Comparison of ENCODE assay signal across 25 cellular contexts in the genomic region with DNA sequence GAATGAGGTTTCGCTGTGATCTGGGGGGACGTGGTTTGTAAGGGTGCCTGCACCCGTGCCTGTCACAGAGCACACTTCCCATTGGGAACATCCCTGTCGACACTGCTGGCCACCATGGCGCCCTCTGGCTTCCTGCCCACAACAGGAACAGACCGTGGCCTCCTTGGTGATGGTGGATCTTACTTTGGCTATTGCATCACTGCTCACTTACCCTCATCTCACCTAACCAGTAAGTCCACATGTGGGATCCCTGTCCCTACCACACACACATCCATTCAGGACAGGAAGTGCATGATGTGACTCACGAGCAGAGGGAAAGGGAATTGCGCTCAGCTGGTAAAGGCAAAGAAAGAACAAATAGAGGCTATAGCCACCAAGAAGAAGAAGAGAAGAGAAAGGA. TPM values are rescaled to one million over a fixed set of nuclear protein-coding genes. Genes with fewer than 3 reads are reported as not detected.
A peak's percentile ranks its signal among the peaks of the same experiment; 100 is the strongest.
DNase-seq lines count a peak whose midpoint lies in the region; ATAC-seq and TF ChIP-seq lines count a peak whose summit lies in the region.
"Had no signal": no experiment of that assay in that cellular context is flagged by ENCODE, and none has a peak within 500 bp of the region (broad histone marks: within the 10 kb centered on the region; RNA-seq: fewer than 3 reads in every experiment).

No MANE protein-coding gene starts in this region.

- H3K36me3 ChIP-seq in endodermal cell (ENCODE audit: control insufficient read depth, insufficient read depth, low read length) (no peaks in the 10 kb centered on the region), gastrocnemius medialis (no peaks in the 10 kb centered on the region)
- H3K36me3 ChIP-seq: thyroid gland had no signal

- in situ Hi-C loops in gastrocnemius medialis (cut with MboI; ENCODE audit: low sequenced_read_pairs in 4 of 4) = loop anchor here in 1 of 4 donors (10.0 to 25.0 kb wide), 2 partner anchors 60 to 227 kb away; a partner anchor contains a TSS

- H3K27me3 Mint-ChIP-seq in endodermal cell (ENCODE audit: insufficient read depth) = peaks cover 15% of the 10 kb centered on the region

- TF ChIP-seq POLR2A in gastrocnemius medialis (IDR thresholded peaks at IDR 0.05) = no peak

- TF ChIP-seq CTCF in endodermal cell (conservative IDR thresholded peaks at IDR 0.05) (peak; percentile 46), gastrocnemius medialis (IDR thresholded peaks at IDR 0.05 in 4 of 5, conservative IDR thresholded peaks at IDR 0.05 in 1 of 5) (no peak)

- 95 to 97% methylated on average over 6 to 8 of the region's 8 CpGs for WGBS in endodermal cell (ENCODE audit: insufficient coverage in 1 of 2, insufficient read length in 1 of 2), 2 experiments

- H3K4me3 Mint-ChIP-seq in endodermal cell = no peak overlapping the region
- H3K4me3 Mint-ChIP-seq: activated CD8-positive, alpha-beta T cell treated with anti-CD3 and anti-CD28 coated beads for 36 hours; activated naive CD4-positive, alpha-beta T cell treated with anti-CD3 and anti-CD28 coated beads for 36 hours; neural crest cell; T-helper 2 cell treated with Interferon-gamma antibody and Interleukin-4, amounts not matched to agents 5 μg/mL and 100 μg/mL, for 36 hours had no signal

- H3K27ac ChIP-seq in endodermal cell (ENCODE audit: low read depth, low read length) (no peak overlapping the region), gastrocnemius medialis (no peak overlapping the region)
- H3K27ac ChIP-seq: psoas muscle, skin epidermis, thyroid gland had no signal

- intact Hi-C loops in gastrocnemius medialis (cut with DNase I; ENCODE audit: low total_unique reads) = loop anchor here (5.0 kb wide), 1 partner anchor 232 kb away; a partner anchor contains a TSS

- DNase-seq in EH (ENCODE audit: low read depth) (peak; percentile 11), LHCN-M2 (ENCODE audit: low read depth) (peak; percentile 36), endodermal cell (no peak), myocyte (ENCODE audit: low read depth) (peak; percentile 32), gastrocnemius medialis (no peak), SW 1271 (lab: John Stamatoyannopoulos, UW) (no peak), foreskin melanocyte (no peak), NCI-H446 (lab: John Stamatoyannopoulos, UW) (no peak)
- DNase-seq: activated CD8-positive, alpha-beta T cell treated with anti-CD3 and anti-CD28 coated beads for 36 hours; activated naive CD4-positive, alpha-beta T cell treated with anti-CD3 and anti-CD28 coated beads for 36 hours; anterior cingulate cortex; DMS79 treated with DMSO at 0.1 percent for 48 hours; erythroblast; KBM-7; NCI-H187; NCI-H226; psoas muscle; SK-N-SH; stimulated activated CD4-positive, alpha-beta T cell treated with anti-CD3 and anti-CD28 coated beads, Interleukin-2, amount 100 ng/mL, for 24 hours; stimulated activated naive CD8-positive, alpha-beta T cell treated with anti-CD3 and anti-CD28 coated beads, Interleukin-15, Interleukin-2, amounts not matched to agents 100 U/mL and 50 U/mL, for 24 hours; thyroid gland had no signal

- no peak overlapping the region for H3K4me3 ChIP-seq in endodermal cell (ENCODE audit: low read length)
- H3K4me3 ChIP-seq in gastrocnemius medialis = no peak overlapping the region
- H3K4me3 ChIP-seq: psoas muscle, skin epidermis, thyroid gland had no signal

- ATAC-seq in gastrocnemius medialis = no peak
- ATAC-seq: activated CD8-positive, alpha-beta T cell treated with anti-CD3 and anti-CD28 coated beads for 36 hours; left lobe of liver; psoas muscle; stimulated activated naive CD8-positive, alpha-beta T cell treated with anti-CD3 and anti-CD28 coated beads, Interleukin-15, Interleukin-2, amounts not matched to agents 100 U/mL and 50 U/mL, for 24 hours had no signal

- H3K4me1 Mint-ChIP-seq in endodermal cell = peaks cover 5% of the 10 kb centered on the region

- H3K36me3 Mint-ChIP-seq in endodermal cell (ENCODE audit: low read depth) = no peaks in the 10 kb centered on the region

- H3K4me1 ChIP-seq in endodermal cell (ENCODE audit: control insufficient read depth, insufficient read depth, low read length) (no peaks in the 10 kb centered on the region), gastrocnemius medialis (peaks cover 2 to 7% of the 10 kb centered on the region in 2 donors)

- no peaks in the 10 kb centered on the region for H3K9me3 Mint-ChIP-seq in endodermal cell
- H3K9me3 Mint-ChIP-seq: activated CD8-positive, alpha-beta T cell treated with anti-CD3 and anti-CD28 coated beads for 36 hours; activated naive CD4-positive, alpha-beta T cell treated with anti-CD3 and anti-CD28 coated beads for 36 hours; neural crest cell; T-helper 2 cell treated with Interferon-gamma antibody and Interleukin-4, amounts not matched to agents 5 μg/mL and 100 μg/mL, for 36 hours had no signal

- no peaks in the 10 kb centered on the region for H3K9me3 ChIP-seq in endodermal cell (ENCODE audit: control insufficient read depth, low read length)
- no peaks in the 10 kb centered on the region for H3K9me3 ChIP-seq in gastrocnemius medialis
- H3K9me3 ChIP-seq: psoas muscle, SK-N-SH, thyroid gland had no signal

- H3K27me3 ChIP-seq in endodermal cell (ENCODE audit: control insufficient read depth, insufficient read depth, low read length, poor library complexity, severe bottlenecking) = peaks cover 5% of the 10 kb centered on the region
- H3K27me3 ChIP-seq in gastrocnemius medialis = no peaks in the 10 kb centered on the region
- H3K27me3 ChIP-seq: thyroid gland had no signal

- no peak overlapping the region for H3K27ac Mint-ChIP-seq in endodermal cell
- H3K27ac Mint-ChIP-seq: activated CD8-positive, alpha-beta T cell treated with anti-CD3 and anti-CD28 coated beads for 36 hours; activated naive CD4-positive, alpha-beta T cell treated with anti-CD3 and anti-CD28 coated beads for 36 hours; T-helper 2 cell treated with Interferon-gamma antibody and Interleukin-4, amounts not matched to agents 5 μg/mL and 100 μg/mL, for 36 hours had no signal

- H3K9ac ChIP-seq in endodermal cell (ENCODE audit: extremely low read depth, low read length, poor library complexity, severe bottlenecking) = no peak overlapping the region
- H3K9ac ChIP-seq: SK-N-SH had no signal

RNA-seq across cellular contexts. Expression of a gene that starts 26.2 kb away (rescaled TPM):
- 1,569 and 2,585 TPM in 2 replicates for total RNA-seq in LHCN-M2 (2014; rRNA removed)
- 785 TPM for polyA plus RNA-seq in LHCN-M2 (2012)
- total RNA-seq in endodermal cell = 100 to 1,000 TPM; 149 to 166 TPM
- polyA plus RNA-seq in endodermal cell (2013, experiment 1 of 2) = 275 TPM
- polyA plus RNA-seq in endodermal cell (2013, experiment 2 of 2) = 238 TPM
- total RNA-seq in myocyte = 828 and 1,174 TPM in 2 replicates
- polyA plus RNA-seq in myocyte (2012) = 555 TPM
- total RNA-seq in gastrocnemius medialis = 100 to 1,000 TPM; 133 to 292 (median 165) TPM

Comparison
In these comparisons a context has a peak if more than half of its experiments do, and no peak if none do; other contexts are left out.
1. DNase-seq: peak in EH (single experiment), LHCN-M2 (single experiment) and myocyte (single experiment); none in endodermal cell (single experiment), gastrocnemius medialis (0 of 2), SW 1271 (0 of 2), foreskin melanocyte (single experiment) and NCI-H446 (0 of 2).